In the genomic region with DNA sequence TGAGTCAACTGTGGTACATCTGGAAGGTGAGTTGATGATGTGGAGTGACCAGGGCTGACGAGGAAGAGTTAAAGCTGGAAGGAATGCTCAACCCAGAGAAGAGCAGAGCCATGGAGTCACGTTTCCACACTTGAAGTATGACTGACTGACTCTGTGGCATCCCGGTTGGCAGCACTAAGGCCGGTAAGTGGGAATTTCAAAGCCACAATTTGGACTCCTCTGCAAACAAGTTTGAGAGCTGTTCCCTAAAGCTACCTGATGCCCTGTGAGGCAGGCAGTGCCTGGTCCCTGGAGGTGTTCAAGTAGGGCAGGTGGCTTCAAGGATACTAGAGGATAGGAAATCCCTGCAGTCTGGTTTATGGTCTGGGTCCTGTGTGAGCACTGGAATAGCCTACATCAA, we compare ENCODE assay signal across 8 cellular contexts.
DNase-seq lines count a peak whose midpoint lies in the region; ATAC-seq and TF ChIP-seq lines count a peak whose summit lies in the region.

No MANE protein-coding gene starts in this region.

- H3K36me3 ChIP-seq in CD4-positive, alpha-beta memory T cell (ENCODE audit: insufficient read depth, low read length) = no peaks in the 10 kb centered on the region
- peaks cover 16% of the 10 kb centered on the region for H3K36me3 ChIP-seq in brain microvascular endothelial cell (replicated peaks)
- no peaks in the 10 kb centered on the region for H3K36me3 ChIP-seq in uterus

- peak overlapping the region; percentile 81 to 90 (median 87) for H3K4me3 Mint-ChIP-seq in CD4-positive, alpha-beta memory T cell
- peak overlapping the region; percentile 86 for H3K4me3 Mint-ChIP-seq in memory B cell

- H3K4me3 ChIP-seq in CD4-positive, alpha-beta memory T cell (ENCODE audit: low read length in 2 of 2) = peak overlapping the region; percentile 30 to 59
- H3K4me3 ChIP-seq in brain microvascular endothelial cell (ENCODE audit: low read depth, low read length) = peak overlapping the region; percentile 46
- peak overlapping the region; percentile 35 to 36 for H3K4me3 ChIP-seq in uterus

- intact Hi-C loops in CD4-positive, alpha-beta memory T cell (cut with micrococcal nuclease) = loop anchor here (5.0 kb wide), 1 partner anchor 138 kb away; no protein-coding TSS in a partner anchor
- intact Hi-C loops in uterus (cut with DNase I; ENCODE audit: low total_unique reads) = no loop called here

- POLR2A ChIA-PET in CD4-positive, alpha-beta memory T cell (lab: Charles Lee; ENCODE audit: partially characterized antibody) = interaction anchor here (1.0 to 1.5 kb wide), 6 partner anchors 10 to 160 kb away, joined by 3 to 7 read pairs (median 3); no protein-coding TSS in a partner anchor

- in situ Hi-C loops in brain microvascular endothelial cell (cut with HindIII; ENCODE audit: low pct_ligation_motif_present, low sequenced_read_pairs) = no loop called here

- no peaks in the 10 kb centered on the region for H3K27me3 ChIP-seq in CD4-positive, alpha-beta memory T cell (ENCODE audit: insufficient read depth, low read length)
- H3K27me3 ChIP-seq in brain microvascular endothelial cell (replicated peaks) (no peaks in the 10 kb centered on the region), uterus (no peaks in the 10 kb centered on the region)

- peaks cover 4 to 30% of the 10 kb centered on the region in 2 donors for H3K36me3 Mint-ChIP-seq in CD4-positive, alpha-beta memory T cell
- peaks cover 3% of the 10 kb centered on the region for H3K36me3 Mint-ChIP-seq in memory B cell

- H3K27ac ChIP-seq in CD4-positive, alpha-beta memory T cell (ENCODE audit: low read depth, low read length) = no peak overlapping the region
- peak overlapping the region; percentile 83 for H3K27ac ChIP-seq in brain microvascular endothelial cell
- peak overlapping the region; percentile 94 to 98 for H3K27ac ChIP-seq in uterus

- CTCF ChIA-PET in CD4-positive, alpha-beta memory T cell (lab: Charles Lee; ENCODE audit: partially characterized antibody) = interaction anchor here (0.8 to 3.3 kb wide), 24 partner anchors 8 to 725 kb away, joined by 3 to 25 read pairs (median 4); no protein-coding TSS in a partner anchor

- TF ChIP-seq POLR2A in uterus (IDR thresholded peaks at IDR 0.05) = no peak

- H3K27me3 Mint-ChIP-seq in CD4-positive, alpha-beta memory T cell = no peaks in the 10 kb centered on the region
- peaks cover 8% of the 10 kb centered on the region for H3K27me3 Mint-ChIP-seq in memory B cell

- ATAC-seq in memory B cell (ENCODE audit: low read depth) = peak; percentile 5
- no peak for ATAC-seq in HG02840 (IDR thresholded peaks at IDR 0.05; ENCODE audit: low FRiP score, unreplicated experiment)
- ATAC-seq in HG03139 (IDR thresholded peaks at IDR 0.05; ENCODE audit: unreplicated experiment) = no peak

- H3K4me1 Mint-ChIP-seq in CD4-positive, alpha-beta memory T cell = peaks cover 20 to 54% (median 34%) of the 10 kb centered on the region in 4 donors
- peaks cover 15% of the 10 kb centered on the region for H3K4me1 Mint-ChIP-seq in memory B cell

- no peaks in the 10 kb centered on the region for H3K9me3 ChIP-seq in CD4-positive, alpha-beta memory T cell (ENCODE audit: control insufficient read depth in 1 of 2, low read length in 2 of 2)
- no peaks in the 10 kb centered on the region for H3K9me3 ChIP-seq in uterus

- H3K4me1 ChIP-seq in CD4-positive, alpha-beta memory T cell (ENCODE audit: insufficient read depth, low read length) = peaks cover 29% of the 10 kb centered on the region
- H3K4me1 ChIP-seq in uterus = peaks cover 0 to 3% of the 10 kb centered on the region in 2 donors

- peak overlapping the region; percentile 91 to 97 (median 94) for H3K27ac Mint-ChIP-seq in CD4-positive, alpha-beta memory T cell
- peak overlapping the region; percentile 82 for H3K27ac Mint-ChIP-seq in memory B cell

- peaks cover 0 to 4% (median 0%) of the 10 kb centered on the region in 8 donors for H3K9me3 Mint-ChIP-seq in CD4-positive, alpha-beta memory T cell
- no peaks in the 10 kb centered on the region for H3K9me3 Mint-ChIP-seq in memory B cell

- DNase-seq in CD4-positive, alpha-beta memory T cell = peak in 1 of 5 donors; percentile 24
- DNase-seq in HK-2 (ENCODE audit: unreplicated experiment) (peak; percentile 74), brain microvascular endothelial cell (no peak), memory B cell (ENCODE audit: low spot score in 2 of 2) (no peak), uterus (peak in 1 of 2 donors; percentile 22), cerebellar cortex (ENCODE audit: low spot score) (no peak)

- TF ChIP-seq CTCF in brain microvascular endothelial cell (IDR thresholded peaks at IDR 0.05; ENCODE audit: low read depth, low read length, missing control alignments) = no peak
- TF ChIP-seq CTCF in uterus (IDR thresholded peaks at IDR 0.05) = no peak
